ENCODE assay signal across 18 cellular contexts in the genomic region with DNA sequence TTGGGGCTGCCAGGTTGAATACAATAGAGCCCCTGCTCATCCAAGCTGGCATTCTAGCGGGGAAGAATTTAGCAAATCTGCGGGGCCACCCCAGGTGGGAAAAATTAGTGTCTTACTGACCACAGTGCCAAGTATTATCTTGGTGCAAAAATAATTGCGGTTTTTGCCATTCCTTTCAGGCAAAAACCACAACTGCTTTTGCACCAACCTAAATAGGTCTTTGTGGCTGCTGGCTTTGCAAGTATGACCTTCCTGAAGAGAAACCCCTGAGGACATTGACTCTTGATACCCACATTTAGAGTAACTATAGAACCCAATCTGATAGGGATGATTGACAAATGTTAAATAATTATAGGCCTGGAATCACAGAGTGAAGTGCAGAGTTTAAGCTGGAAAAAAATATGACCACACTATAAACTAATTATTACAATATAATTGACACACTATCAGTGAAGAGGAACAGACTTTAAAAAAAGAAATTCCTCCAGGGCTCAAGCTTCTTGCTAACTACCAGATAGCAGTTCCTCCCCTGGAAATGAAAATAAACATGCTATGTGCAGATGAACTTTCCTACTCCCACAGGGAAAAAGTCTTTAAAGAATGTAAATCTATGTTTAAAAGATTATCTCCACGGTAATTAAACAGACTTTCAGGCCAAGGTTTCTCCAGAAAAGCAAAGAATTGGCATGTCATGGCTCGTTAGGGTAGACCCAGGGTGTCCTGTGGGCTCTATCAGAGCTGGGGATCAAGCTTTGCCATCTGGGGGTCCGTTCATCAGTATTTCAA. TPM values are rescaled to one million over a fixed set of nuclear protein-coding genes. Genes with fewer than 3 reads are reported as not detected.
DNase-seq lines count a peak whose midpoint lies in the region; ATAC-seq and TF ChIP-seq lines count a peak whose summit lies in the region.
"Had no signal": no experiment of that assay in that cellular context is flagged by ENCODE, and none has a peak within 500 bp of the region (broad histone marks: within the 10 kb centered on the region; RNA-seq: fewer than 3 reads in every experiment).

No MANE protein-coding gene starts in this region.

- H3K4me3 ChIP-seq in RWPE2 (ENCODE audit: severe bottlenecking): no peak overlapping the region
- no peak overlapping the region for H3K4me3 ChIP-seq in esophagus (ENCODE audit: low read depth in 1 of 2, low read length in 2 of 2)
- H3K4me3 ChIP-seq: body of pancreas, Peyer's patch had no signal

- H3K9me3 ChIP-seq in RWPE2 (ENCODE audit: severe bottlenecking): no peaks in the 10 kb centered on the region
- H3K9me3 ChIP-seq in esophagus (ENCODE audit: control insufficient read depth in 2 of 2, insufficient read depth in 1 of 2, low read depth in 1 of 2, low read length in 1 of 2): no peaks in the 10 kb centered on the region
- H3K9me3 ChIP-seq: body of pancreas, Peyer's patch had no signal

- H3K4me1 ChIP-seq in RWPE2 (ENCODE audit: insufficient read depth, poor library complexity, severe bottlenecking) (peaks cover 52% of the 10 kb centered on the region), esophagus (ENCODE audit: control insufficient read depth in 2 of 2, insufficient read depth in 2 of 2, low read length in 1 of 2) (peaks cover 6 to 21% of the 10 kb centered on the region in 2 donors)

- 39 to 53% methylated on average over 6 of the region's 6 CpGs for WGBS in esophagus, 2 donors

- ATAC-seq in RWPE2 (ENCODE audit: low read depth): no peak
- ATAC-seq in GM18867 (IDR thresholded peaks at IDR 0.05; ENCODE audit: unreplicated experiment): no peak
- ATAC-seq in GM21576 (IDR thresholded peaks at IDR 0.05; ENCODE audit: unreplicated experiment): no peak
- ATAC-seq: activated CD8-positive, alpha-beta memory T cell treated with anti-CD3 and anti-CD28 coated beads, Interleukin-2, amount 10 ng/mL, durations not matched to agents 7 days and 5 days; body of pancreas; natural killer cell treated with Interleukin-12 subunit alpha and Interleukin-12 subunit beta and Interleukin-15 and Interleukin-18, amount 100 ng/mL, for 72 hours had no signal

- H3K36me3 ChIP-seq in RWPE2 (ENCODE audit: low read depth) (peaks cover 4% of the 10 kb centered on the region; the same call in 1 of the 2 replicates), esophagus (ENCODE audit: control insufficient read depth in 2 of 2, insufficient read depth in 2 of 2, low read length in 1 of 2) (peaks cover 0 to 7% of the 10 kb centered on the region in 2 donors)
- H3K36me3 ChIP-seq: Peyer's patch had no signal

- TF ChIP-seq CTCF in RWPE2 (IDR thresholded peaks at IDR 0.05; ENCODE audit: poor library complexity, severe bottlenecking): no peak

- H3K27me3 ChIP-seq in RWPE2 (ENCODE audit: insufficient read depth, poor library complexity, severe bottlenecking): no peaks in the 10 kb centered on the region
- H3K27me3 ChIP-seq in esophagus (ENCODE audit: control insufficient read depth in 1 of 2, insufficient read depth in 2 of 2, low read length in 2 of 2): no peaks in the 10 kb centered on the region
- H3K27me3 ChIP-seq: body of pancreas, foreskin keratinocyte, Peyer's patch had no signal

- peak overlapping the region; percentile 79 for H3K27ac ChIP-seq in RWPE2 (ENCODE audit: poor library complexity, severe bottlenecking)
- peak overlapping the region; percentile 69 to 89 for H3K27ac ChIP-seq in esophagus (ENCODE audit: low read depth in 2 of 2, low read length in 1 of 2)

- DNase-seq in HT1080 (ENCODE audit: low read depth) (peak; percentile 35), RWPE2 (ENCODE audit: low spot score) (no peak), renal cortical epithelial cell (ENCODE audit: low read depth) (peak; percentile 41)
- DNase-seq in effector CD8-positive, alpha-beta T cell (lab: John Stamatoyannopoulos, UW): no peak
- DNase-seq: activated CD4-positive, alpha-beta T cell treated with anti-CD3 and anti-CD28 coated beads for 1 hour; activated CD8-positive, alpha-beta memory T cell treated with anti-CD3 and anti-CD28 coated beads, Interleukin-2, amount 10 ng/mL, durations not matched to agents 7 days and 5 days; activated gamma-delta T cell treated with Interleukin-2 at 50 U/mL for 16 hours; body of pancreas; DMS79; foreskin keratinocyte; NCI-H2029; NCI-H526; Peyer's patch had no signal

RNA-seq across cellular contexts. Expression of gene CA12, which starts 34.4 kb away (rescaled TPM):
- total RNA-seq in HT1080 (2014; rRNA removed; shearing (Covaris generic)): 13.9 and 15.0 TPM in 2 replicates
- polyA plus RNA-seq in HT1080 (2015; cell fraction: cytosol; rRNA removed): 12.3 and 13.9 TPM in 2 replicates
- polyA plus RNA-seq in HT1080 (2015; cell fraction: nucleus; rRNA removed): 16.2 and 16.8 TPM in 2 replicates
- 10 to 100 TPM; 32.2 to 35.0 TPM for polyA plus RNA-seq in esophagus
- total RNA-seq in renal cortical epithelial cell: 19.6 and 26.4 TPM in 2 replicates
- total RNA-seq: natural killer cell treated with Interleukin-12 subunit alpha and Interleukin-12 subunit beta and Interleukin-15 and Interleukin-18, amount 100 ng/mL, for 72 hours; T-helper 2 cell treated with Interferon-gamma antibody and Interleukin-4, amounts not matched to agents 100 ng/mL and 5 ng/mL, for 36 hours had no signal

Comparison
In these comparisons a context has a peak if more than half of its experiments do, and no peak if none do; other contexts are left out.
1. DNase-seq: peak in HT1080 (single experiment) and renal cortical epithelial cell (single experiment); none in RWPE2 (single experiment) and effector CD8-positive, alpha-beta T cell (single experiment).